In the genomic region with DNA sequence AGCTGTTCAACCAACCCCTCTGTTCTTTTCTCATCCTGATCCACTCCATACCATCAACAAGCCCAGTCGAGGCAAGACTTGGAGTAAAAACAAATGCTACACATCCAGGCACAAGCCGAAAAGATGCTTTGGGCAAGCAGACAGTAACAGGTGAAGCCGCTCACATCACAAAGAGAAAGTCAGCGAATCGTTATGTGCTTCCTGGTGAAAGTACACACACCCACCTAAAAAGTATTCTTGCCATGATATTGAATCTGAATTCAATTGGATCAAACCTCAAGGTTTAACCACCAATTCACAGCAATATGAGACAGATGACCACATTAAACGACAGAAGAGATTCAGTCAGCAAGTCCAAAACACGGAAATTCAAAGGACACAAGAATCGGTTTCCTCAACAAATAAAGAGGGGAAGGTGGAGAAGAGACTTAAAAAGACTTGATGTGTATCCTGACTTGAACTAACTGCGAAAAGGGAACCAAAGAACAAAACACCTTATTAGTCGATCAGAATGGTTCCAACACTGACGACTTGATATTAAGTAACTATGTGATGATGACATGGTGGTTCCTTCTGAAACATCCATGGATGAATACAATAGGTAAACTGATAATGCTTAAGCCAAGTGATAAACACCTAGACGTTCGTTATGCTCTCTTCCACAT, we compare ENCODE assay signal across 8 cellular contexts. TPM values are rescaled to one million over a fixed set of nuclear protein-coding genes. Genes with fewer than 3 reads are reported as not detected.
DNase-seq lines count a peak whose midpoint lies in the region; ATAC-seq and TF ChIP-seq lines count a peak whose summit lies in the region.

No MANE protein-coding gene starts in this region.

- H3K18ac ChIP-seq in neuronal stem cell (ENCODE audit: low read length) = no peak overlapping the region

- H3K14ac ChIP-seq in neuronal stem cell (ENCODE audit: low read length) = no peak overlapping the region

- no peak for TF ChIP-seq CTCF in GM10248 (IDR thresholded peaks at IDR 0.05; ENCODE audit: control extremely low read depth, extremely low read depth, low read depth, missing control alignments)
- no peak for TF ChIP-seq CTCF in fibroblast of lung (conservative IDR thresholded peaks at IDR 0.05 in 1 of 2, IDR thresholded peaks at IDR 0.05 in 1 of 2; ENCODE audit: low read depth in 1 of 2, low read length in 2 of 2)

- H3K9ac ChIP-seq in fibroblast of lung (ENCODE audit: insufficient read depth, low read length) (peak overlapping the region; percentile 92), neuronal stem cell (ENCODE audit: low read depth, low read length, poor library complexity) (peak overlapping the region; percentile 93)

- no peak overlapping the region for H3K4ac ChIP-seq in neuronal stem cell (ENCODE audit: low read length)

- no peak overlapping the region for H4K91ac ChIP-seq in neuronal stem cell (ENCODE audit: low read depth, low read length, poor library complexity)

- H2BK5ac ChIP-seq in neuronal stem cell (ENCODE audit: low read length) = no peak overlapping the region

- POLR2A ChIA-PET in GM10248 (lab: Yijun Ruan, JAX) = no interaction called here

- H3K9me3 ChIP-seq in fibroblast of lung (ENCODE audit: control insufficient read depth, insufficient read depth, low read depth, low read length) = no peaks in the 10 kb centered on the region
- H3K9me3 ChIP-seq in neuronal stem cell (replicated peaks in 1 of 2; ENCODE audit: control insufficient read depth in 2 of 2, insufficient read depth in 1 of 2, low read depth in 1 of 2, low read length in 2 of 2) = no peaks in the 10 kb centered on the region

- H3K4me3 ChIP-seq in fibroblast of lung (replicated peaks in 1 of 4; ENCODE audit: control extremely low read depth in 1 of 4, insufficient read depth in 1 of 4, low read depth in 3 of 4, low read length in 4 of 4) (peak overlapping the region; percentile 66 to 92 (median 74)), neuronal stem cell (ENCODE audit: low read length in 2 of 2) (peak overlapping the region; percentile 88)

- H3K36me3 ChIP-seq in fibroblast of lung (ENCODE audit: control insufficient read depth, insufficient read depth, low read length) (no peaks in the 10 kb centered on the region), neuronal stem cell (replicated peaks in 1 of 2; ENCODE audit: control insufficient read depth in 2 of 2, insufficient read depth in 2 of 2, low read length in 2 of 2) (peaks cover 0 to 10% of the 10 kb centered on the region in 2 donors)

- no CpG with 5 or more reads among the region's 13 CpGs for WGBS in neuronal stem cell (ENCODE audit: extremely low coverage in 2 of 2, insufficient read length in 2 of 2, insufficient replicate concordance in 1 of 2), 2 donors

- no peak overlapping the region for H2AK5ac ChIP-seq in neuronal stem cell (ENCODE audit: low read depth, low read length)

- H3K4me1 ChIP-seq in fibroblast of lung (ENCODE audit: control insufficient read depth, extremely low read depth, insufficient read depth, low read length) (peaks cover 7% of the 10 kb centered on the region), neuronal stem cell (ENCODE audit: control insufficient read depth in 2 of 2, insufficient read depth in 1 of 2, low read depth in 1 of 2, low read length in 2 of 2) (peaks cover 7 to 8% of the 10 kb centered on the region in 2 donors)

- no peak overlapping the region for H2BK15ac ChIP-seq in neuronal stem cell (ENCODE audit: low read length)

- CTCF ChIA-PET in GM10248 (lab: Yijun Ruan, JAX) = interaction anchor here (1.3 kb wide), 1 partner anchor 15 kb away, joined by 3 read pairs; no protein-coding TSS in a partner anchor

- H2AFZ ChIP-seq in fibroblast of lung (ENCODE audit: low read length) (peak overlapping the region; percentile 58), neuronal stem cell (ENCODE audit: low read length) (peak overlapping the region; percentile 95)

- no peak overlapping the region for H2BK12ac ChIP-seq in neuronal stem cell (ENCODE audit: low read length)

- H4K8ac ChIP-seq in neuronal stem cell (ENCODE audit: low read depth, low read length) = no peak overlapping the region

- peak; percentile 16 for DNase-seq in GM10248 (ENCODE audit: extremely low spot score)
- DNase-seq in activated CD4-positive, alpha-beta T cell treated with anti-CD3 and anti-CD28 coated beads, Interleukin-2, amount 50 U/mL, for 1 hour = peak; percentile 11
- DNase-seq in fibroblast of lung (ENCODE audit: low read depth in 2 of 2) = peak; percentile 27 to 37
- DNase-seq in neuronal stem cell (ENCODE audit: low spot score) = no peak
- no peak for DNase-seq in DMS153 treated with DMSO at 0.1 percent for 48 hours (lab: John Stamatoyannopoulos, UW; ENCODE audit: unreplicated experiment)

- H3K23ac ChIP-seq in neuronal stem cell (ENCODE audit: low read depth, low read length, poor library complexity) = no peak overlapping the region

- H3K27me3 ChIP-seq in fibroblast of lung (ENCODE audit: control insufficient read depth, insufficient read depth, low read length) (no peaks in the 10 kb centered on the region), neuronal stem cell (ENCODE audit: control insufficient read depth in 3 of 3, insufficient read depth in 3 of 3, low read depth in 1 of 3, low read length in 3 of 3) (no peaks in the 10 kb centered on the region)

- H3K79me2 ChIP-seq in fibroblast of lung (ENCODE audit: control insufficient read depth, insufficient read depth, low read length) = peaks cover 33% of the 10 kb centered on the region

- no peak overlapping the region for H2BK120ac ChIP-seq in neuronal stem cell (ENCODE audit: low read depth, low read length)

- H4K20me1 ChIP-seq in fibroblast of lung (ENCODE audit: control insufficient read depth, extremely low read depth, insufficient read depth, low read length) = no peaks in the 10 kb centered on the region

- H3K27ac ChIP-seq in fibroblast of lung (ENCODE audit: insufficient read depth, low read length) (peak overlapping the region; percentile 83), neuronal stem cell (replicated peaks; ENCODE audit: low read length) (no peak overlapping the region)

- H3K79me1 ChIP-seq in neuronal stem cell (ENCODE audit: low read depth, low read length) = peaks cover 5% of the 10 kb centered on the region

- H3K4me2 ChIP-seq in fibroblast of lung (ENCODE audit: extremely low read depth, insufficient read depth, low read length) (peak overlapping the region; percentile 97), neuronal stem cell (ENCODE audit: insufficient read depth, low read length, poor library complexity, severe bottlenecking) (peak overlapping the region; percentile 58)

- peak; percentile 0 for ATAC-seq in HG03460 (IDR thresholded peaks at IDR 0.05; ENCODE audit: unreplicated experiment)
- ATAC-seq in GM21717 (IDR thresholded peaks at IDR 0.05; ENCODE audit: unreplicated experiment) = no peak
- no peak for ATAC-seq in activated CD4-positive, CD25-positive, alpha-beta regulatory T cell treated with anti-CD3 and anti-CD28 coated beads, Interleukin-2, amount 50 U/mL, for 24 hours

RNA-seq across cellular contexts. Expression of a gene that starts 1.1 kb away (rescaled TPM):
- total RNA-seq in fibroblast of lung = 5.6 and 5.8 TPM in 2 replicates
- polyA plus RNA-seq in fibroblast of lung = 4.7 and 6.0 TPM in 2 replicates
- 4.2 and 6.1 TPM in 2 replicates for polyA plus RNA-seq in fibroblast of lung (2012)
- polyA minus RNA-seq in fibroblast of lung (ENCODE audit: low replicate concordance) = not detected in 2 replicates
- polyA plus RNA-seq in neuronal stem cell (2013, experiment 1 of 2) = 41.4 TPM
- polyA plus RNA-seq in neuronal stem cell (2013, experiment 2 of 2) = 42.4 TPM

Comparison
In these comparisons a context has a peak if more than half of its experiments do, and no peak if none do; other contexts are left out.
1. DNase-seq: peak in GM10248 (single experiment), activated CD4-positive, alpha-beta T cell treated with anti-CD3 and anti-CD28 coated beads, Interleukin-2, amount 50 U/mL, for 1 hour (single experiment) and fibroblast of lung (2 of 2); none in neuronal stem cell (single experiment) and DMS153 treated with DMSO at 0.1 percent for 48 hours (single experiment).